ENCODE assay signal across 20 cellular contexts in the genomic region with DNA sequence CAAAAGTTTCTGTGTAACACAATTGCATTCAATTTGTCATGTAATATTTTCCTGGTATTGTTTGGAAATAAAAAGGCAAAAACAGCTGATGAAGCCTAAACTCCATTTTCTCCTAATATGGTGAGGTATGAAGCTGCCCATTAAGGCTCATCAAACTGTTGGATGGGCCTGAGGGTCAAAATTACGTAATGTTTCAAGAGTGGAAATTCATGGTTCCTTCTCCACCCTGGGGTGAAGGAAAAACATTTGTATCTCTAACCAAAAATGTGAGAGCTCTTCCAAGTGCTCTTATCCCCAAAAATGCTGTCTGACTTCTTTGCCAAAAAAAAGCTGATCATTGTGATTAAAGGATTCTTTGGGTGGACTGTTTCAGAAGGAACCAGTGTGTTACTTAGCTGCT.
"Had no signal": no experiment of that assay in that cellular context is flagged by ENCODE, and none has a peak within 500 bp of the region (broad histone marks: within the 10 kb centered on the region; RNA-seq: fewer than 3 reads in every experiment).

No MANE protein-coding gene starts in this region.

- H3K36me3 ChIP-seq: esophagus squamous epithelium, gastrocnemius medialis, neutrophil, tibial artery, upper lobe of left lung, vagina had no signal

- DNase-seq: esophagus squamous epithelium; gastrocnemius medialis; heart right ventricle; hypothalamus; kidney glomerular epithelial cell; mesendoderm; naive thymus-derived CD8-positive, alpha-beta T cell; right cardiac atrium; stimulated activated CD4-positive, alpha-beta T cell treated with anti-CD3 and anti-CD28 coated beads, Interleukin-2, amount 100 ng/mL, for 48 hours; stimulated activated CD8-positive, alpha-beta memory T cell treated with anti-CD3 and anti-CD28 coated beads, Interleukin-4, amount 100 ng/mL, for 48 hours; stimulated activated naive CD8-positive, alpha-beta T cell treated with anti-CD3 and anti-CD28 coated beads, Interleukin-15, Interleukin-2, amounts not matched to agents 100 U/mL and 50 U/mL, for 24 hours; tibial artery; upper lobe of left lung had no signal

- H3K9me3 Mint-ChIP-seq: dendritic cell treated with granulocyte-macrophage colony-stimulating factor and Interleukin-4, amounts not matched to agents 40 ng/mL and 50 ng/mL, for 4 days had no signal

- H3K27me3 ChIP-seq: esophagus squamous epithelium, gastrocnemius medialis, heart right ventricle, neutrophil, tibial artery, upper lobe of left lung, vagina had no signal

- H3K4me2 ChIP-seq: smooth muscle cell had no signal

- H3K4me1 ChIP-seq: esophagus squamous epithelium, gastrocnemius medialis, heart right ventricle, tibial artery, upper lobe of left lung, vagina had no signal

- H3K27ac ChIP-seq: esophagus squamous epithelium, gastrocnemius medialis, heart right ventricle, neutrophil, upper lobe of left lung, vagina had no signal

- H3K9me3 ChIP-seq: esophagus squamous epithelium, gastrocnemius medialis, neutrophil, tibial artery, upper lobe of left lung, vagina had no signal

- H3K4me1 Mint-ChIP-seq: naive thymus-derived CD8-positive, alpha-beta T cell; stimulated activated effector memory CD8-positive, alpha-beta T cell treated with anti-CD3 and anti-CD28 coated beads, Interleukin-12 subunit alpha, Interleukin-12 subunit beta, amount 100 ng/mL, for 72 hours had no signal

- H3K27me3 Mint-ChIP-seq: dendritic cell treated with granulocyte-macrophage colony-stimulating factor and Interleukin-4, amounts not matched to agents 40 ng/mL and 50 ng/mL, for 4 days; naive thymus-derived CD8-positive, alpha-beta T cell had no signal

- H3K36me3 Mint-ChIP-seq: stimulated activated effector memory CD8-positive, alpha-beta T cell treated with anti-CD3 and anti-CD28 coated beads, Interleukin-12 subunit alpha, Interleukin-12 subunit beta, amount 100 ng/mL, for 72 hours had no signal

- H3K27ac Mint-ChIP-seq: dendritic cell treated with granulocyte-macrophage colony-stimulating factor and Interleukin-4, amounts not matched to agents 40 ng/mL and 50 ng/mL, for 4 days; naive thymus-derived CD8-positive, alpha-beta T cell; stimulated activated effector memory CD8-positive, alpha-beta T cell treated with anti-CD3 and anti-CD28 coated beads, Interleukin-12 subunit alpha, Interleukin-12 subunit beta, amount 100 ng/mL, for 72 hours had no signal

- H3K4me3 Mint-ChIP-seq: dendritic cell treated with granulocyte-macrophage colony-stimulating factor and Interleukin-4, amounts not matched to agents 40 ng/mL and 50 ng/mL, for 4 days; naive thymus-derived CD8-positive, alpha-beta T cell; stimulated activated effector memory CD8-positive, alpha-beta T cell treated with anti-CD3 and anti-CD28 coated beads, Interleukin-12 subunit alpha, Interleukin-12 subunit beta, amount 100 ng/mL, for 72 hours had no signal

- H3K4me3 ChIP-seq: esophagus squamous epithelium, gastrocnemius medialis, heart right ventricle, smooth muscle cell, tibial artery, upper lobe of left lung, vagina had no signal

- ATAC-seq: gastrocnemius medialis; heart right ventricle; naive thymus-derived CD8-positive, alpha-beta T cell; right cardiac atrium; stimulated activated effector memory CD8-positive, alpha-beta T cell treated with anti-CD3 and anti-CD28 coated beads, Interleukin-12 subunit alpha, Interleukin-12 subunit beta, amount 100 ng/mL, for 72 hours; stimulated activated naive CD8-positive, alpha-beta T cell treated with anti-CD3 and anti-CD28 coated beads, Interleukin-15, Interleukin-2, amounts not matched to agents 100 U/mL and 50 U/mL, for 24 hours had no signal

- FAIRE-seq: colon, islet of Langerhans had no signal
